In the genomic region with DNA sequence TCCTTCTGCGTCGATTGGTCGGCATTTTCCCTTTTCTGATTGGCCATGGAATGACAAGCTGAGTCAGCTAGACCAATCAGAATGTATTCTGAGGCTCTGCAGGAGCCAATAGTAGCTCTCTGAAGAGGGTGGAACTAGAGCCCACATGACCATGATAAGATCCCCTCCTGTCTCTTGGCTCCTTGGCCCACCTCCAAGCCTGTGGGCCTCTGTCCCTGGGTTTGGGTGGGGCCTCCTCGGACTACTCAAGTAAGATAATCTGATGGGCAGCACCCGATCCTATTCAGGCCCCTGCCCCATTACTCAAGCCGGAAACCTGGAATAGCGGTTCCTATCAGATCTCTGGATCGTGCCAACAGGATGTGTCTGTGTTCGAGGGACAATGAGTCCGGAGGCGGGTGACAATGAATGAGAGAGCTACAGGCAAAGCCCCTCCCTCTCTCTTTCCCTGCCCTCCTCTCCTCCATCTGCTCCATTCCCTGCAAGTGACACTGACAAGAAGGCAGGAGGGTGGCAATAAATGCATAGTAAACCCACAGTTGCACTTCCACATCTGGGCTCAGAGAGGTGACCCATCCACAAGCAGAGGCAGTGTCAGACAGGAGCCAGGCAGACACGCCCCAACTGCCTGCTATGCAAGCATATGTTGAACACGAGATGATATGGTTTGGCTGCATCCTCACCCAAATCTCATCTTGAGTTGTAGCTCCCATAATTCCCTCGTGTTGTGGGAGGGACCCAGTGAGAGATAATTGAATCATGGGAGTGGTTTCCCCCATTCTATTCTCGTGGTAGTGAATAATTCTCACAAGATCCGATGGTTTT, we compare ENCODE assay signal across 14 cellular contexts.
DNase-seq lines count a peak whose midpoint lies in the region; ATAC-seq and TF ChIP-seq lines count a peak whose summit lies in the region.
"Had no signal": no experiment of that assay in that cellular context is flagged by ENCODE, and none has a peak within 500 bp of the region (broad histone marks: within the 10 kb centered on the region; RNA-seq: fewer than 3 reads in every experiment).

No MANE protein-coding gene starts in this region.

- H3K79me2 ChIP-seq in osteoblast (ENCODE audit: insufficient read depth, low read length) = no peaks in the 10 kb centered on the region

- DNase-seq in CMK (ENCODE audit: low read depth) (peak; percentile 58), adipocyte (ENCODE audit: low read depth) (no peak), Right ventricle myocardium inferior (ENCODE audit: missing footprints) (peak; percentile 83), osteoblast (ENCODE audit: insufficient read length, low spot score, missing footprints) (peak; percentile 89), HuH-7.5 (ENCODE audit: low spot score) (no peak), DMS79 (lab: John Stamatoyannopoulos, UW) (no peak), NCI-H146 treated with DMSO at 0.1 percent for 48 hours (lab: John Stamatoyannopoulos, UW; ENCODE audit: unreplicated experiment) (no peak), epidermal melanocyte (ENCODE audit: insufficient read length, low spot score) (no peak)
- DNase-seq: activated CD8-positive, alpha-beta memory T cell treated with anti-CD3 and anti-CD28 coated beads, Interleukin-2, amount 50 U/mL, for 4 hours; activated naive CD8-positive, alpha-beta T cell treated with anti-CD3 and anti-CD28 coated beads for 36 hours; head of caudate nucleus; NCI-H510A; stimulated activated CD8-positive, alpha-beta memory T cell treated with anti-CD3 and anti-CD28 coated beads, Interleukin-4, amount 100 ng/mL, for 48 hours had no signal

- no peak overlapping the region for H3K4me2 ChIP-seq in osteoblast (ENCODE audit: insufficient read depth, low read length)
- H3K4me2 ChIP-seq: GM23338 had no signal

- ATAC-seq in Right ventricle myocardium inferior = peak; percentile 69
- ATAC-seq: GM23338 had no signal

- H3K9me3 ChIP-seq in adipocyte (ENCODE audit: control insufficient read depth, low read length) (no peaks in the 10 kb centered on the region), osteoblast (ENCODE audit: low read depth, low read length) (no peaks in the 10 kb centered on the region)

- H3K27me3 ChIP-seq in adipocyte (replicated peaks; ENCODE audit: control insufficient read depth, insufficient read depth, low read length) (no peaks in the 10 kb centered on the region), osteoblast (ENCODE audit: insufficient read depth, low read length) (no peaks in the 10 kb centered on the region)

- no peak overlapping the region for H3K27ac ChIP-seq in osteoblast (ENCODE audit: low read depth, low read length)

- H2AFZ ChIP-seq in osteoblast (ENCODE audit: low read length) = no peak overlapping the region
- H2AFZ ChIP-seq: GM23338 had no signal

- no peak for TF ChIP-seq CTCF in osteoblast (IDR thresholded peaks at IDR 0.05; ENCODE audit: extremely low read depth, low read depth, low read length)

- H3K4me1 ChIP-seq in adipocyte (ENCODE audit: control insufficient read depth, insufficient read depth, low read length) (peaks cover 40% of the 10 kb centered on the region), osteoblast (ENCODE audit: insufficient read depth, low read length) (peaks cover 9% of the 10 kb centered on the region)

- peaks cover 43% of the 10 kb centered on the region for H4K20me1 ChIP-seq in osteoblast (ENCODE audit: insufficient read depth, low read length)

- intact Hi-C loops in Right ventricle myocardium inferior (cut with DNase I) = loop anchor here (2.0 to 5.0 kb wide), 2 partner anchors 54 to 99 kb away; no protein-coding TSS in a partner anchor

- H3K9ac ChIP-seq in adipocyte (ENCODE audit: low read length) = peak overlapping the region; percentile 2

- H3K36me3 ChIP-seq in adipocyte (ENCODE audit: control insufficient read depth, insufficient read depth, low read length, severe bottlenecking) (peaks cover 96% of the 10 kb centered on the region), osteoblast (ENCODE audit: insufficient read depth, low read length) (peaks cover 85% of the 10 kb centered on the region)

- no peak overlapping the region for H3K4me3 ChIP-seq in adipocyte (ENCODE audit: low read length)
- no peak overlapping the region for H3K4me3 ChIP-seq in osteoblast (ENCODE audit: insufficient read depth, low read length)
- H3K4me3 ChIP-seq: GM23338 had no signal

Comparison
In these comparisons a context has a peak if more than half of its experiments do, and no peak if none do; other contexts are left out.
1. DNase-seq: peak in CMK (single experiment), Right ventricle myocardium inferior (single experiment) and osteoblast (single experiment); none in adipocyte (single experiment), HuH-7.5 (single experiment), DMS79 (single experiment), NCI-H146 treated with DMSO at 0.1 percent for 48 hours (single experiment) and epidermal melanocyte (single experiment).